In genomic region chr3:21664996-21665395, GRCh38 we compare ENCODE assay signal across 19 cellular contexts.
DNase-seq lines count a peak whose midpoint lies in the region; ATAC-seq, FAIRE-seq and TF ChIP-seq lines count a peak whose summit lies in the region.
"Had no signal": no experiment of that assay in that cellular context is flagged by ENCODE, and none has a peak within 500 bp of the region (broad histone marks: within the 10 kb centered on the region; RNA-seq: fewer than 3 reads in every experiment).

No MANE protein-coding gene starts in this region.

- no peaks in the 10 kb centered on the region for H3K27me3 ChIP-seq in GM23338 (ENCODE audit: insufficient read depth)
- no peaks in the 10 kb centered on the region for H3K27me3 ChIP-seq in PC-3 (ENCODE audit: low read length)
- no peaks in the 10 kb centered on the region for H3K27me3 ChIP-seq in H1 (replicated peaks in 1 of 4; ENCODE audit: control insufficient read depth in 3 of 4, extremely low read depth in 1 of 4, insufficient read depth in 3 of 4, low read length in 3 of 4)
- H3K27me3 ChIP-seq in CD8-positive, alpha-beta memory T cell (ENCODE audit: insufficient read depth, low read length, poor library complexity, severe bottlenecking): no peaks in the 10 kb centered on the region
- H3K27me3 ChIP-seq: BE2C had no signal

- no peak for TF ChIP-seq POLR2A in H1 (IDR thresholded peaks at IDR 0.05; ENCODE audit: control extremely low read depth in 1 of 2, low read depth in 2 of 2, low read length in 2 of 2)

- peak overlapping the region; percentile 31 for H4K91ac ChIP-seq in H1 (replicated peaks; ENCODE audit: insufficient read length, low read length)

- H3K4me3 ChIP-seq in GM23338: no peak overlapping the region
- no peak overlapping the region for H3K4me3 ChIP-seq in PC-3 (ENCODE audit: low read length)
- H3K4me3 ChIP-seq in H1 (ENCODE audit: extremely low read depth in 1 of 4, insufficient read depth in 2 of 4, low read depth in 3 of 4, low read length in 4 of 4): no peak overlapping the region
- no peak overlapping the region for H3K4me3 ChIP-seq in CD8-positive, alpha-beta memory T cell (ENCODE audit: low read length)

- H3K18ac ChIP-seq in H1 (ENCODE audit: extremely low read depth, low read length): peak overlapping the region; percentile 28; the same call in 1 of the 2 replicates

- no peaks in the 10 kb centered on the region for H3K9me3 ChIP-seq in PC-3 (ENCODE audit: low read length)
- no peaks in the 10 kb centered on the region for H3K9me3 ChIP-seq in H1 (ENCODE audit: insufficient read depth in 2 of 2, low read depth in 1 of 2, low read length in 1 of 2)
- no peaks in the 10 kb centered on the region for H3K9me3 ChIP-seq in CD8-positive, alpha-beta memory T cell (ENCODE audit: low read length)
- H3K9me3 ChIP-seq: BE2C, Caco-2 had no signal

- no peak for TF ChIP-seq EP300 in H1 (IDR thresholded peaks at IDR 0.05; ENCODE audit: borderline replicate concordance in 1 of 2, low read depth in 2 of 2, low read length in 2 of 2)

- H2BK20ac ChIP-seq in H1 (ENCODE audit: low read length): peak overlapping the region; percentile 56; the same call in 1 of the 2 replicates

- peak overlapping the region; percentile 8 for H3K27ac Mint-ChIP-seq in GM23338
- H3K27ac Mint-ChIP-seq in nephron: peak overlapping the region; percentile 9 to 56 (median 42)
- no peak overlapping the region for H3K27ac Mint-ChIP-seq in CD8-positive, alpha-beta memory T cell
- H3K27ac Mint-ChIP-seq: IgD-negative memory B cell had no signal

- ATAC-seq in GM23338 (no peak; the same call in 2 of the 3 replicates), PC-3 (no peak)

- intact Hi-C loops in PC-3 (cut with micrococcal nuclease): no loop called here

- H3K36me3 ChIP-seq in GM23338 (ENCODE audit: insufficient read depth) (no peaks in the 10 kb centered on the region), PC-3 (ENCODE audit: low read depth, low read length) (0 out of 2 replicates have a peak, but pooled peaks cover 3% of the 10 kb centered on the region), H1 (ENCODE audit: control insufficient read depth in 2 of 4, insufficient read depth in 4 of 4, low read length in 3 of 4) (no peaks in the 10 kb centered on the region)
- no peaks in the 10 kb centered on the region for H3K36me3 ChIP-seq in CD8-positive, alpha-beta memory T cell (ENCODE audit: insufficient read depth, low read length)
- H3K36me3 ChIP-seq: BE2C had no signal

- H2AFZ ChIP-seq in GM23338: no peak overlapping the region
- H2AFZ ChIP-seq in PC-3 (ENCODE audit: low read length): no peak overlapping the region
- no peak overlapping the region for H2AFZ ChIP-seq in H1 (ENCODE audit: low read length)

- H2BK5ac ChIP-seq in H1 (ENCODE audit: low read depth, low read length): 0 out of 2 replicates have a peak overlapping the region, but pooled peaks have one; percentile 30

- H3K4me3 Mint-ChIP-seq in GM23338: 0 out of 3 replicates have a peak overlapping the region, but pooled peaks have one; percentile 4
- H3K4me3 Mint-ChIP-seq in nephron: no peak overlapping the region
- H3K4me3 Mint-ChIP-seq in CD8-positive, alpha-beta memory T cell: no peak overlapping the region
- H3K4me3 Mint-ChIP-seq: CD4-positive, CD25-positive, alpha-beta regulatory T cell had no signal

- H4K5ac ChIP-seq in H1 (ENCODE audit: insufficient read length, low read depth, low read length): no peak overlapping the region

- H2AK5ac ChIP-seq in H1 (ENCODE audit: low read depth, low read length): no peak overlapping the region; the same call in 1 of the 2 replicates

- no peaks in the 10 kb centered on the region for H3K79me2 ChIP-seq in GM23338 (replicated peaks; ENCODE audit: insufficient read depth)
- no peaks in the 10 kb centered on the region for H3K79me2 ChIP-seq in PC-3 (ENCODE audit: low read length)
- H3K79me2 ChIP-seq in H1 (ENCODE audit: control insufficient read depth in 1 of 2, insufficient read depth in 2 of 2, low read length in 2 of 2): no peaks in the 10 kb centered on the region; a peak in 1 of 4 replicates

- H3K14ac ChIP-seq in H1 (ENCODE audit: insufficient read length): no peak overlapping the region

- H3K23me2 ChIP-seq in H1 (ENCODE audit: low read depth, low read length): no peaks in the 10 kb centered on the region

- H3F3A ChIP-seq in GM23338 (replicated peaks; ENCODE audit: low read depth) (no peaks in the 10 kb centered on the region), PC-3 (ENCODE audit: low read length, unreplicated experiment) (no peaks in the 10 kb centered on the region)

- BruUV-seq in PC-3 (replicated peaks; lab: Mats Ljungman, UMichigan): no TSS peak

- no peak for TF ChIP-seq CTCF in GM23338 (conservative IDR thresholded peaks at IDR 0.05; ENCODE audit: low read depth in 2 of 2)
- TF ChIP-seq CTCF in PC-3 (conservative IDR thresholded peaks at IDR 0.05; ENCODE audit: low read depth, low read length): no peak
- no peak for TF ChIP-seq CTCF in H1 (IDR thresholded peaks at IDR 0.05; ENCODE audit: control extremely low read depth in 1 of 3, insufficient read depth in 1 of 3, low read depth in 1 of 3, low read length in 3 of 3)
- no peak for TF ChIP-seq CTCF in nephron (IDR thresholded peaks at IDR 0.05; ENCODE audit: unreplicated experiment in 3 of 3)

- no peak overlapping the region for H4K8ac ChIP-seq in H1 (ENCODE audit: extremely low read depth, insufficient read depth, low read length)

- H3K4me1 ChIP-seq in GM23338 (ENCODE audit: insufficient read depth) (peaks cover 29% of the 10 kb centered on the region; the same call in 1 of the 2 replicates), PC-3 (ENCODE audit: insufficient read depth, low read length) (peaks cover 46% of the 10 kb centered on the region), H1 (replicated peaks in 1 of 4; ENCODE audit: control insufficient read depth in 3 of 4, insufficient read depth in 4 of 4, low read length in 3 of 4) (peaks cover 0 to 17% (median 9%) of the 10 kb centered on the region in 4 experiments; a peak in 6 of 7 replicates)
- H3K4me1 ChIP-seq in CD8-positive, alpha-beta memory T cell (ENCODE audit: insufficient read depth, low read length): no peaks in the 10 kb centered on the region
- H3K4me1 ChIP-seq: BE2C, Caco-2 had no signal

- no peak overlapping the region for H2BK120ac ChIP-seq in H1 (replicated peaks; ENCODE audit: low read depth, low read length)

- H3K36me3 Mint-ChIP-seq in GM23338 (ENCODE audit: low read depth): no peaks in the 10 kb centered on the region
- H3K36me3 Mint-ChIP-seq in nephron (ENCODE audit: low read depth): no peaks in the 10 kb centered on the region
- H3K36me3 Mint-ChIP-seq in CD8-positive, alpha-beta memory T cell: no peaks in the 10 kb centered on the region
- H3K36me3 Mint-ChIP-seq: CD4-positive, CD25-positive, alpha-beta regulatory T cell; IgD-negative memory B cell had no signal

- H3K4me2 ChIP-seq in GM23338: 0 out of 2 replicates have a peak overlapping the region, but pooled peaks have one; percentile 45
- peak overlapping the region; percentile 21; the same call in 1 of the 2 replicates for H3K4me2 ChIP-seq in PC-3 (ENCODE audit: low read length)
- H3K4me2 ChIP-seq in H1 (ENCODE audit: insufficient read depth in 1 of 2, low read depth in 2 of 2, low read length in 2 of 2): peak overlapping the region; percentile 44 to 57; a peak in 2 of 4 replicates

- 0 out of 2 replicates have a peak, but pooled peaks cover 2% of the 10 kb centered on the region for H3K9me2 ChIP-seq in GM23338 (ENCODE audit: insufficient read depth)
- no peaks in the 10 kb centered on the region for H3K9me2 ChIP-seq in PC-3 (replicated peaks; ENCODE audit: low read length)

- H3K9ac ChIP-seq in PC-3 (ENCODE audit: low read length) (no peak overlapping the region), H1 (replicated peaks in 1 of 4; ENCODE audit: extremely low read depth in 1 of 4, low read depth in 3 of 4, low read length in 3 of 4) (no peak overlapping the region)

- H3K27ac ChIP-seq in GM23338 (ENCODE audit: low read depth): no peak overlapping the region
- no peak overlapping the region for H3K27ac ChIP-seq in PC-3 (ENCODE audit: low read length)
- 0 out of 2 replicates have a peak overlapping the region, but pooled peaks have one; percentile 13 for H3K27ac ChIP-seq in H1 (ENCODE audit: low read depth, low read length)
- no peak overlapping the region for H3K27ac ChIP-seq in CD8-positive, alpha-beta memory T cell (ENCODE audit: low read depth, low read length)

- H3K27me3 Mint-ChIP-seq in GM23338 (ENCODE audit: insufficient read depth, low read depth, poor library complexity) (no peaks in the 10 kb centered on the region), nephron (ENCODE audit: low read depth) (no peaks in the 10 kb centered on the region)
- no peaks in the 10 kb centered on the region for H3K27me3 Mint-ChIP-seq in CD8-positive, alpha-beta memory T cell
- H3K27me3 Mint-ChIP-seq: CD4-positive, CD25-positive, alpha-beta regulatory T cell; IgD-negative memory B cell had no signal

- H3K23ac ChIP-seq in H1 (ENCODE audit: insufficient read length): no peak overlapping the region

- DNase-seq in GM23338 (ENCODE audit: low spot score) (no peak), PC-3 (no peak), H1 (ENCODE audit: low read depth in 1 of 2, low spot score in 2 of 2) (no peak), cerebellum (ENCODE audit: low spot score) (no peak), DMS53 treated with DMSO at 0.1 percent for 48 hours (lab: John Stamatoyannopoulos, UW; ENCODE audit: unreplicated experiment) (no peak)
- no peak for DNase-seq in CD8-positive, alpha-beta memory T cell
- DNase-seq: ACHN; BE2C; Caco-2; CD4-positive, CD25-positive, alpha-beta regulatory T cell; DMS79; GDM1; HCEC 1CT; KBM-7 had no signal

- H2BK12ac ChIP-seq in H1 (ENCODE audit: low read depth, low read length): peak overlapping the region; percentile 45; the same call in 1 of the 2 replicates

- POLR2A ChIA-PET in PC-3 (lab: Charles Lee; ENCODE audit: unreplicated experiment): no interaction called here
- POLR2A ChIA-PET in H1 (lab: Charles Lee; ENCODE audit: partially characterized antibody): interaction anchor here (0.6 kb wide), 1 partner anchor 16 kb away, joined by 3 read pairs; no protein-coding TSS in a partner anchor
- POLR2A ChIA-PET in CD8-positive, alpha-beta memory T cell (lab: Charles Lee): no interaction called here

- H2BK15ac ChIP-seq in H1 (ENCODE audit: low read length): no peak overlapping the region

- no peaks in the 10 kb centered on the region for H4K20me1 ChIP-seq in GM23338 (replicated peaks; ENCODE audit: insufficient read depth)
- no peaks in the 10 kb centered on the region for H4K20me1 ChIP-seq in PC-3 (ENCODE audit: low read length)
- H4K20me1 ChIP-seq in H1 (replicated peaks in 1 of 2; ENCODE audit: control insufficient read depth in 1 of 2, insufficient read depth in 2 of 2, low read length in 2 of 2): no peaks in the 10 kb centered on the region

- no peaks in the 10 kb centered on the region for H3K79me1 ChIP-seq in H1 (ENCODE audit: low read depth, low read length)

- no peak overlapping the region for H3K4ac ChIP-seq in H1 (replicated peaks; ENCODE audit: insufficient read length, low read depth, low read length)

- H3K9me3 Mint-ChIP-seq in GM23338 (no peaks in the 10 kb centered on the region), nephron (no peaks in the 10 kb centered on the region)
- peaks cover 0 to 19% (median 10%) of the 10 kb centered on the region in 5 donors for H3K9me3 Mint-ChIP-seq in CD8-positive, alpha-beta memory T cell

- H3K4me1 Mint-ChIP-seq in GM23338 (peaks cover 38% of the 10 kb centered on the region), nephron (peaks cover 11% of the 10 kb centered on the region)
- H3K4me1 Mint-ChIP-seq in CD8-positive, alpha-beta memory T cell: no peaks in the 10 kb centered on the region
- H3K4me1 Mint-ChIP-seq: CD4-positive, CD25-positive, alpha-beta regulatory T cell; IgD-negative memory B cell had no signal

- CTCF ChIA-PET in PC-3 (lab: Charles Lee): no interaction called here
- CTCF ChIA-PET in H1 (lab: Charles Lee; ENCODE audit: partially characterized antibody): no interaction called here
- CTCF ChIA-PET in CD8-positive, alpha-beta memory T cell (lab: Charles Lee): no interaction called here

- no peak for TF ChIP-seq RAD21 in H1 (IDR thresholded peaks at IDR 0.05 in 1 of 2, conservative IDR thresholded peaks at IDR 0.05 in 1 of 2; ENCODE audit: low read depth in 2 of 2, low read length in 2 of 2)

- FAIRE-seq in H1 (lab: Jason Lieb, UNC): no peak
- FAIRE-seq: A204.1, D721Med, HTR-8/SVneo had no signal

- 97% methylated on average over 3 of the region's 3 CpGs; no CpG with 5 or more reads in 1 of the 2 experiments for WGBS in H1 (ENCODE audit: extremely low coverage in 1 of 2, insufficient coverage in 1 of 2, insufficient read length in 1 of 2, insufficient replicate concordance in 2 of 2, low coverage in 1 of 2, low lambda C conversion rate in 2 of 2, missing lambda C conversion rate in 1 of 2), 2 experiments

- no peak overlapping the region for H3K56ac ChIP-seq in H1 (replicated peaks; ENCODE audit: insufficient read length, low read depth, low read length)

Comparison
In these comparisons a context has a peak if more than half of its experiments do, and no peak if none do; other contexts are left out.
1. H3K27ac Mint-ChIP-seq: peak in GM23338 (single experiment) and nephron (3 of 3); none in CD8-positive, alpha-beta memory T cell (0 of 8).
2. Peak in every context shown above with its lines, with median percentiles within 50 percentile points of each other: H3K4me2 ChIP-seq.